In the genomic region with DNA sequence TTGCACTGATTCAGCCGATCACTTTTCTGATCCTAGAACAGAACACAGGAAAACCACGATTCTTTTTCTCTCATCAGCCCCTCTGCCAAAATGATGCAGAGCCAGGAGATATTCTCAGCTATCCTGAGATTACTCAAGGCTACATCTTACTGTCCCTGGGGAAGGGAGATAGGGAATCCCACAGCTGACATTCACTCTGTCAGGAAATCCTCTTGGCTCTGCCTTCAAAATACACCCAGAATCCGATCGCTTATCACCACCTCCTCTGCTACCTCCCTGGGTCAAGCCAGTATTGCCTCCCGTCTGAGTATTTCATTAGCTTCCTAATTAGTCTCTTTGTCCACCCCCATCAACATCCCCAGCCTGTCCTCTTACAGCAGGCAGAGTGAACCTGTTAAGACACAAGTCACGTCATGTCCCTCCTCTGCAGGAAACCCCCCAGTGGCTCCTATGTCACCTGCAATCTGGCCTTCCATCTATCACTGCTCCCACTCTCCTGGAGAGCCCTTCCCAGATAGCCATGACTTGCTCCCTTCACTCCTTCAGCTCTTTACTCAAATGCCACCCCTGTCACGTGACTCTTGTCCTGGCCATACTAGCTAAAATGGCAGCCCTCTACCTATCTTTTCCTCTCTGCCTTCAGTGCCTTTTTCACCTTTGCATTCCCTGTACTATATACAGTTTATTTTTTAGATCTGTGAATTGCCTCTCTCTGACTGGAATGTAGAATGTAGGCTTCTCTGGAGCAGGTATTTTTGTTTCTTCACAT, we compare ENCODE assay signal across 9 cellular contexts.
A peak's percentile ranks its signal among the peaks of the same experiment; 100 is the strongest.
DNase-seq lines count a peak whose midpoint lies in the region; ATAC-seq and TF ChIP-seq lines count a peak whose summit lies in the region.
"Had no signal": no experiment of that assay in that cellular context is flagged by ENCODE, and none has a peak within 500 bp of the region (broad histone marks: within the 10 kb centered on the region; RNA-seq: fewer than 3 reads in every experiment).

No MANE protein-coding gene starts in this region.

- CTCF ChIA-PET in HCT116 (lab: Charles Lee) = no interaction called here

- no peak overlapping the region for H3K4me2 ChIP-seq in HCT116 (ENCODE audit: low read length)

- no TSS peak for BruUV-seq in HCT116 (replicated peaks; lab: Mats Ljungman, UMichigan)

- no peaks in the 10 kb centered on the region for H3K79me2 ChIP-seq in HCT116 (ENCODE audit: insufficient read depth, low read length)

- no peaks in the 10 kb centered on the region for H3K36me3 ChIP-seq in HCT116 (ENCODE audit: control insufficient read depth in 1 of 2, insufficient read depth in 2 of 2, low read length in 2 of 2)
- H3K36me3 ChIP-seq in stomach = peaks cover 0 to 12% (median 1%) of the 10 kb centered on the region in 4 donors

- no peak overlapping the region for H2AFZ ChIP-seq in HCT116 (ENCODE audit: low read depth, low read length, poor library complexity, severe bottlenecking)

- TF ChIP-seq EP300 in stomach (IDR thresholded peaks at IDR 0.05) = no peak

- TF ChIP-seq RAD21 in HCT116 (IDR thresholded peaks at IDR 0.05; ENCODE audit: low read depth) = no peak

- TF ChIP-seq CTCF in HCT116 (IDR thresholded peaks at IDR 0.05 in 2 of 3, conservative IDR thresholded peaks at IDR 0.05 in 1 of 3; ENCODE audit: borderline replicate concordance in 1 of 3, insufficient read depth in 1 of 3, low read depth in 2 of 3, low read length in 2 of 3) (no peak), stomach (IDR thresholded peaks at IDR 0.05) (no peak), foreskin fibroblast (IDR thresholded peaks at IDR 0.05; ENCODE audit: low read depth, low read length) (no peak)

- H3K4me3 ChIP-seq in HCT116 (replicated peaks in 1 of 2; ENCODE audit: low read depth in 1 of 2, low read length in 2 of 2) (no peak overlapping the region), stomach (no peak overlapping the region), foreskin fibroblast (ENCODE audit: low read depth in 1 of 2, low read length in 2 of 2) (no peak overlapping the region)

- no peaks in the 10 kb centered on the region for H3K9me2 ChIP-seq in HCT116 (ENCODE audit: insufficient read depth)

- H4K20me1 ChIP-seq in HCT116 (ENCODE audit: insufficient read depth) = no peaks in the 10 kb centered on the region

- ATAC-seq in HCT116 (0 out of 2 replicates have a peak, but pooled peaks have one; percentile 32), left lobe of liver (peak; percentile 36)

- H3K27ac ChIP-seq in HCT116 (ENCODE audit: low read depth, low read length) (no peak overlapping the region), stomach (peak overlapping the region; percentile 44 to 77 (median 74))

- TF ChIP-seq POLR2A in HCT116 (IDR thresholded peaks at IDR 0.05; ENCODE audit: borderline replicate concordance, extremely low read depth, insufficient read depth, insufficient read length) (no peak), stomach (IDR thresholded peaks at IDR 0.05) (no peak)

- no peak overlapping the region for H3K9ac ChIP-seq in HCT116 (ENCODE audit: low read length)

- POLR2A ChIA-PET in HCT116 (lab: Charles Lee) = no interaction called here

- H3K4me1 ChIP-seq in HCT116 (ENCODE audit: control insufficient read depth in 1 of 2, insufficient read depth in 2 of 2, low read length in 2 of 2) = peaks cover 2 to 6% of the 10 kb centered on the region in 2 experiments; a peak in 1 of 4 replicates
- peaks cover 0 to 41% (median 23%) of the 10 kb centered on the region in 4 donors for H3K4me1 ChIP-seq in stomach

- H3K9me3 ChIP-seq in HCT116 (ENCODE audit: control insufficient read depth in 1 of 2, insufficient read depth in 1 of 2, low read depth in 1 of 2, low read length in 2 of 2) = no peaks in the 10 kb centered on the region
- no peaks in the 10 kb centered on the region for H3K9me3 ChIP-seq in stomach

- no peak for DNase-seq in HCT116 (ENCODE audit: low read depth, low spot score)
- peak; percentile 79 for DNase-seq in cerebellar cortex (ENCODE audit: low spot score)
- no peak for DNase-seq in left lobe of liver (ENCODE audit: low spot score)
- DNase-seq in stomach = no peak
- no peak for DNase-seq in ecto neural progenitor cell (ENCODE audit: low spot score)
- DNase-seq in foreskin fibroblast = no peak
- no peak for DNase-seq in putamen (ENCODE audit: low spot score)
- no peak for DNase-seq in hepatic stellate cell (ENCODE audit: low spot score)
- DNase-seq: NCI-H1092 treated with DMSO at 0.1 percent for 48 hours had no signal

- intact Hi-C loops in HCT116 (cut with micrococcal nuclease) = no loop called here
- intact Hi-C loops in stomach (cut with DNase I; ENCODE audit: low total_unique reads) = loop anchor here (10.0 kb wide), 1 partner anchor 89 kb away; no protein-coding TSS in a partner anchor

- H3K27me3 ChIP-seq in HCT116 (ENCODE audit: insufficient read depth, low read length) = no peaks in the 10 kb centered on the region
- no peaks in the 10 kb centered on the region for H3K27me3 ChIP-seq in stomach

- WGBS in stomach, 5 donors = 57 to 75% (median 72%) methylated on average over 7 of the region's 7 CpGs

- RAD21 ChIA-PET in HCT116 (lab: Charles Lee; ENCODE audit: low non-redundant PET in 1 of 2, low total read pairs in 2 of 2, uncharacterized antibody in 2 of 2, unreplicated experiment in 2 of 2) = no interaction called here

TF ChIP-seq in HCT116, 20 proteins besides CTCF, POLR2A, EP300 and RAD21:
- no peak for TF ChIP-seq JUND (IDR thresholded peaks at IDR 0.05)
- TF ChIP-seq, protein P1, sequence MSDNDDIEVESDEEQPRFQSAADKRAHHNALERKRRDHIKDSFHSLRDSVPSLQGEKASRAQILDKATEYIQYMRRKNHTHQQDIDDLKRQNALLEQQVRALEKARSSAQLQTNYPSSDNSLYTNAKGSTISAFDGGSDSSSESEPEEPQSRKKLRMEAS (IDR thresholded peaks at IDR 0.05) = no peak
- no peak for TF ChIP-seq EZH2phosphoT487 (IDR thresholded peaks at IDR 0.05; ENCODE audit: borderline replicate concordance)
- no peak for TF ChIP-seq CEBPB (IDR thresholded peaks at IDR 0.05; ENCODE audit: low read depth)
- no peak for TF ChIP-seq POLR2AphosphoS5 (IDR thresholded peaks at IDR 0.05; ENCODE audit: low read depth, low read length)
